In genomic region chr6:70210462-70210861, GRCh38 we compare ENCODE assay signal across 11 cellular contexts.
DNase-seq lines count a peak whose midpoint lies in the region; ATAC-seq and TF ChIP-seq lines count a peak whose summit lies in the region.
"Had no signal": no experiment of that assay in that cellular context is flagged by ENCODE, and none has a peak within 500 bp of the region (broad histone marks: within the 10 kb centered on the region; RNA-seq: fewer than 3 reads in every experiment).

No MANE protein-coding gene starts in this region.

- H3K9me2 ChIP-seq in GM23338 (ENCODE audit: insufficient read depth) (no peaks in the 10 kb centered on the region), SK-N-SH (no peaks in the 10 kb centered on the region)

- H3K27me3 ChIP-seq in BE2C (peaks cover 54% of the 10 kb centered on the region), GM23338 (ENCODE audit: insufficient read depth) (no peaks in the 10 kb centered on the region), SK-N-SH (ENCODE audit: insufficient read depth) (no peaks in the 10 kb centered on the region), upper lobe of right lung (peaks cover 5% of the 10 kb centered on the region), tibial artery (no peaks in the 10 kb centered on the region)

- H3K4me3 Mint-ChIP-seq in GM23338 = no peak overlapping the region
- no peak overlapping the region for H3K4me3 Mint-ChIP-seq in stimulated activated memory B cell treated with anti-CD40 and anti-IgM and Interleukin-4, amounts not matched to agents 10 μg/mL and 1 μg/mL and 100 μg/mL, for 72 hours
- H3K4me3 Mint-ChIP-seq in activated T-cell treated with anti-CD3 and anti-CD28 coated beads, Interleukin-2, amount 50 U/mL, for 4 hours = no peak overlapping the region
- H3K4me3 Mint-ChIP-seq: activated CD4-positive, alpha-beta T cell treated with anti-CD3 and anti-CD28 coated beads, Interleukin-2, amount 10 ng/mL, durations not matched to agents 7 days and 5 days had no signal

- no peak overlapping the region for H3K27ac Mint-ChIP-seq in GM23338
- H3K27ac Mint-ChIP-seq in stimulated activated memory B cell treated with anti-CD40 and anti-IgM and Interleukin-4, amounts not matched to agents 10 μg/mL and 1 μg/mL and 100 μg/mL, for 72 hours = no peak overlapping the region
- H3K27ac Mint-ChIP-seq: activated CD4-positive, alpha-beta T cell treated with anti-CD3 and anti-CD28 coated beads, Interleukin-2, amount 10 ng/mL, durations not matched to agents 7 days and 5 days had no signal

- H3K27me3 Mint-ChIP-seq in GM23338 (ENCODE audit: insufficient read depth, low read depth, poor library complexity) = no peaks in the 10 kb centered on the region
- no peaks in the 10 kb centered on the region for H3K27me3 Mint-ChIP-seq in stimulated activated memory B cell treated with anti-CD40 and anti-IgM and Interleukin-4, amounts not matched to agents 10 μg/mL and 1 μg/mL and 100 μg/mL, for 72 hours
- no peaks in the 10 kb centered on the region for H3K27me3 Mint-ChIP-seq in activated T-cell treated with anti-CD3 and anti-CD28 coated beads, Interleukin-2, amount 50 U/mL, for 4 hours (ENCODE audit: low read depth)

- ATAC-seq in GM23338 = no peak
- ATAC-seq in stimulated activated memory B cell treated with anti-CD40 and anti-IgM and Interleukin-4, amounts not matched to agents 10 μg/mL and 1 μg/mL and 100 μg/mL, for 72 hours = no peak
- ATAC-seq in upper lobe of right lung = no peak
- ATAC-seq in activated T-cell treated with anti-CD3 and anti-CD28 coated beads, Interleukin-2, amount 50 U/mL, for 4 hours = no peak
- ATAC-seq: stimulated activated naive CD8-positive, alpha-beta T cell treated with anti-CD3 and anti-CD28 coated beads, Interleukin-15, Interleukin-2, amounts not matched to agents 100 U/mL and 50 U/mL, for 24 hours had no signal

- no peaks in the 10 kb centered on the region for H3K36me3 Mint-ChIP-seq in GM23338 (ENCODE audit: low read depth)
- H3K36me3 Mint-ChIP-seq in stimulated activated memory B cell treated with anti-CD40 and anti-IgM and Interleukin-4, amounts not matched to agents 10 μg/mL and 1 μg/mL and 100 μg/mL, for 72 hours = peaks cover 10% of the 10 kb centered on the region
- no peaks in the 10 kb centered on the region for H3K36me3 Mint-ChIP-seq in activated T-cell treated with anti-CD3 and anti-CD28 coated beads, Interleukin-2, amount 50 U/mL, for 4 hours (ENCODE audit: insufficient read depth)

- H3K36me3 ChIP-seq in BE2C = no peaks in the 10 kb centered on the region
- no peaks in the 10 kb centered on the region for H3K36me3 ChIP-seq in GM23338 (ENCODE audit: insufficient read depth)
- H3K36me3 ChIP-seq in SK-N-SH (replicated peaks in 1 of 2; ENCODE audit: control insufficient read depth in 1 of 2, insufficient read depth in 2 of 2, low read length in 1 of 2) = no peaks in the 10 kb centered on the region
- H3K36me3 ChIP-seq in upper lobe of right lung = no peaks in the 10 kb centered on the region
- no peaks in the 10 kb centered on the region for H3K36me3 ChIP-seq in tibial artery

- H2AFZ ChIP-seq in GM23338 = no peak overlapping the region
- no peak overlapping the region for H2AFZ ChIP-seq in SK-N-SH (ENCODE audit: low read depth)

- H3K4me3 ChIP-seq in BE2C (ENCODE audit: low read depth, low read length) (no peak overlapping the region), GM23338 (no peak overlapping the region), SK-N-SH (ENCODE audit: low read depth in 2 of 2, low read length in 1 of 2) (no peak overlapping the region), upper lobe of right lung (no peak overlapping the region), tibial artery (no peak overlapping the region)

- no peak for DNase-seq in BE2C
- DNase-seq in GM23338 (ENCODE audit: low spot score) = peak; percentile 22
- DNase-seq in SK-N-SH = peak; percentile 17
- peak; percentile 3 for DNase-seq in iris pigment epithelial cell (ENCODE audit: low read depth)
- DNase-seq in upper lobe of right lung = no peak
- DNase-seq in tibial artery = no peak
- DNase-seq in activated T-cell treated with anti-CD3 and anti-CD28 coated beads, Interleukin-2, amount 50 U/mL, for 4 hours = no peak
- DNase-seq: activated CD4-positive, alpha-beta T cell treated with anti-CD3 and anti-CD28 coated beads, Interleukin-2, amount 10 ng/mL, durations not matched to agents 7 days and 5 days; retina; stimulated activated naive CD8-positive, alpha-beta T cell treated with anti-CD3 and anti-CD28 coated beads, Interleukin-15, Interleukin-2, amounts not matched to agents 100 U/mL and 50 U/mL, for 24 hours had no signal

- WGBS in SK-N-SH (ENCODE audit: low lambda C conversion rate) = 54% methylated on average over 2 of the region's 2 CpGs

- H4K20me1 ChIP-seq in GM23338 (replicated peaks; ENCODE audit: insufficient read depth) = no peaks in the 10 kb centered on the region
- H4K20me1 ChIP-seq in SK-N-SH (ENCODE audit: insufficient read depth) = no peaks in the 10 kb centered on the region

- H3K9me3 ChIP-seq in BE2C (no peaks in the 10 kb centered on the region), SK-N-SH (no peaks in the 10 kb centered on the region), upper lobe of right lung (no peaks in the 10 kb centered on the region), tibial artery (no peaks in the 10 kb centered on the region)

- no peak for TF ChIP-seq EP300 in SK-N-SH (IDR thresholded peaks at IDR 0.05; ENCODE audit: borderline replicate concordance in 1 of 2, low read depth in 1 of 2, low read length in 1 of 2)

- no peak overlapping the region for H3K27ac ChIP-seq in GM23338 (ENCODE audit: low read depth)
- no peak overlapping the region for H3K27ac ChIP-seq in SK-N-SH (ENCODE audit: low read depth in 2 of 2, low read length in 1 of 2)
- H3K27ac ChIP-seq in upper lobe of right lung = no peak overlapping the region
- H3K27ac ChIP-seq in tibial artery = no peak overlapping the region

- H3F3A ChIP-seq in GM23338 (replicated peaks; ENCODE audit: low read depth) = no peaks in the 10 kb centered on the region
- H3F3A ChIP-seq in SK-N-SH (replicated peaks; ENCODE audit: insufficient read depth) = no peaks in the 10 kb centered on the region

- CTCF ChIA-PET in SK-N-SH (lab: Yijun Ruan, JAX) = interaction anchor here (2.5 kb wide), 1 partner anchor 11 kb away, joined by 22 read pairs; no protein-coding TSS in a partner anchor

- intact Hi-C loops in upper lobe of right lung (cut with DNase I) = no loop called here
- intact Hi-C loops in tibial artery (cut with DNase I; ENCODE audit: low total_unique reads) = no loop called here

- no peak overlapping the region for H3K4me2 ChIP-seq in GM23338
- H3K4me2 ChIP-seq in SK-N-SH = no peak overlapping the region

- no peaks in the 10 kb centered on the region for H3K4me1 Mint-ChIP-seq in GM23338
- H3K4me1 Mint-ChIP-seq in stimulated activated memory B cell treated with anti-CD40 and anti-IgM and Interleukin-4, amounts not matched to agents 10 μg/mL and 1 μg/mL and 100 μg/mL, for 72 hours = no peaks in the 10 kb centered on the region
- no peaks in the 10 kb centered on the region for H3K4me1 Mint-ChIP-seq in activated T-cell treated with anti-CD3 and anti-CD28 coated beads, Interleukin-2, amount 50 U/mL, for 4 hours (ENCODE audit: low read depth)
- H3K4me1 Mint-ChIP-seq: activated CD4-positive, alpha-beta T cell treated with anti-CD3 and anti-CD28 coated beads, Interleukin-2, amount 10 ng/mL, durations not matched to agents 7 days and 5 days had no signal

- H3K9ac ChIP-seq in SK-N-SH = no peak overlapping the region

- POLR2A ChIA-PET in SK-N-SH (lab: Yijun Ruan, JAX) = no interaction called here

- peak; percentile 28 for TF ChIP-seq RAD21 in SK-N-SH (IDR thresholded peaks at IDR 0.05; ENCODE audit: low read length)

- H3K4me1 ChIP-seq in BE2C (no peaks in the 10 kb centered on the region), GM23338 (ENCODE audit: insufficient read depth) (no peaks in the 10 kb centered on the region), SK-N-SH (ENCODE audit: control insufficient read depth in 1 of 2, insufficient read depth in 2 of 2, low read depth in 1 of 2, low read length in 1 of 2) (no peaks in the 10 kb centered on the region), upper lobe of right lung (no peaks in the 10 kb centered on the region), tibial artery (no peaks in the 10 kb centered on the region)

- no peaks in the 10 kb centered on the region for H3K79me2 ChIP-seq in GM23338 (replicated peaks; ENCODE audit: insufficient read depth)
- no peaks in the 10 kb centered on the region for H3K79me2 ChIP-seq in SK-N-SH (ENCODE audit: insufficient read depth)

- TF ChIP-seq CTCF in BE2C (IDR thresholded peaks at IDR 0.05; ENCODE audit: low read depth, low read length) (peak; percentile 48), GM23338 (conservative IDR thresholded peaks at IDR 0.05; ENCODE audit: low read depth in 2 of 2) (peak in 1 of 2 experiments; percentile 50; a peak in 3 of 4 replicates), SK-N-SH (IDR thresholded peaks at IDR 0.05) (peak; percentile 38), upper lobe of right lung (IDR thresholded peaks at IDR 0.05) (no peak), tibial artery (IDR thresholded peaks at IDR 0.05) (no peak)

- H3K9me3 Mint-ChIP-seq in GM23338 = no peaks in the 10 kb centered on the region
- no peaks in the 10 kb centered on the region for H3K9me3 Mint-ChIP-seq in stimulated activated memory B cell treated with anti-CD40 and anti-IgM and Interleukin-4, amounts not matched to agents 10 μg/mL and 1 μg/mL and 100 μg/mL, for 72 hours
- no peaks in the 10 kb centered on the region for H3K9me3 Mint-ChIP-seq in activated T-cell treated with anti-CD3 and anti-CD28 coated beads, Interleukin-2, amount 50 U/mL, for 4 hours
- H3K9me3 Mint-ChIP-seq: activated CD4-positive, alpha-beta T cell treated with anti-CD3 and anti-CD28 coated beads, Interleukin-2, amount 10 ng/mL, durations not matched to agents 7 days and 5 days had no signal

TF ChIP-seq in GM23338, 12 proteins besides CTCF, POLR2A, EP300 and RAD21 (continues in another document):
- TF ChIP-seq JUNB (IDR thresholded peaks at IDR 0.05; ENCODE audit: unreplicated experiment) = no peak
- no peak for TF ChIP-seq NANOG (IDR thresholded peaks at IDR 0.05; ENCODE audit: borderline replicate concordance)

TF ChIP-seq in SK-N-SH, 30 proteins besides CTCF, POLR2A, EP300 and RAD21 (continues in another document):
- no peak for TF ChIP-seq SIN3A (IDR thresholded peaks at IDR 0.05; ENCODE audit: borderline replicate concordance, low read depth, low read length)

Comparison
In these comparisons a context has a peak if more than half of its experiments do, and no peak if none do; other contexts are left out.
1. DNase-seq: peak in GM23338 (single experiment), SK-N-SH (single experiment) and iris pigment epithelial cell (single experiment); none in BE2C (single experiment), upper lobe of right lung (single experiment), tibial artery (0 of 2) and activated T-cell treated with anti-CD3 and anti-CD28 coated beads, Interleukin-2, amount 50 U/mL, for 4 hours (single experiment).
2. CTCF ChIP-seq: peak in BE2C (single experiment) and SK-N-SH (single experiment); none in upper lobe of right lung (single experiment) and tibial artery (0 of 2).